27 cellular contexts compared by ENCODE assay signal in the genomic region with DNA sequence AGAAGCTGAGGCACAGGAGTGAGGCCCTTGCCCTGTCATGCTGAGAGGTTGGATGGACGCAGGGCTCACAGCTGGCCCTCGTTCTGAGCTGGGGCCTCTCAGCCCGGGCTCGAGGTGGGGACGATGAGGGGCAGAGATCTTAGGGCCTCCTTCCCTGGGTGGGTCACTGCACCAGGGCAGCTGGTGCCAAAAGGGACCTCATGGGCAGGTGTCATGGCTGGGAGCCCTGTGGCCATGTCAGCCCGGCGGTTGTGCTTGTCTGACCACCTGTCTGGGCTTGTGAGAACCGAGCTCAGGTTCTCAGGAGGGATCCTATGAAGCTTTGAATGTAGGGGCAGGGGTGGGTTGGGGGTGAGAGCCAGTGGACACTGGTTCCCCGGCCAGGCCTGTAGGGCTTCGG. TPM values are rescaled to one million over a fixed set of nuclear protein-coding genes. Genes with fewer than 3 reads are reported as not detected.
DNase-seq lines count a peak whose midpoint lies in the region; ATAC-seq and TF ChIP-seq lines count a peak whose summit lies in the region.
"Had no signal": no experiment of that assay in that cellular context is flagged by ENCODE, and none has a peak within 500 bp of the region (broad histone marks: within the 10 kb centered on the region; RNA-seq: fewer than 3 reads in every experiment).

No MANE protein-coding gene starts in this region.

- H4K91ac ChIP-seq in H9 (ENCODE audit: insufficient read length, low read depth, low read length) (no peak overlapping the region), neuronal stem cell (ENCODE audit: low read depth, low read length, poor library complexity) (no peak overlapping the region)

- H2AK5ac ChIP-seq in H9 (ENCODE audit: insufficient read length, low read length), result no peak overlapping the region
- H2AK5ac ChIP-seq in neuronal stem cell (ENCODE audit: low read depth, low read length), result peak overlapping the region; percentile 61

- H4K20me1 ChIP-seq in H9 (ENCODE audit: control insufficient read depth, insufficient read depth, insufficient read length), result no peaks in the 10 kb centered on the region
- H4K20me1 ChIP-seq: BLaER1 had no signal

- H2BK12ac ChIP-seq in H9 (ENCODE audit: insufficient read length, low read depth, low read length), result no peak overlapping the region
- H2BK12ac ChIP-seq in neuronal stem cell (ENCODE audit: low read length), result no peak overlapping the region

- no peak overlapping the region for H2BK15ac ChIP-seq in H9 (ENCODE audit: low read depth, low read length)
- H2BK15ac ChIP-seq in neuronal stem cell (ENCODE audit: low read length), result no peak overlapping the region

- no peaks in the 10 kb centered on the region for H3K4me1 ChIP-seq in H9 (ENCODE audit: insufficient read depth, low read length)
- peaks cover 0 to 7% of the 10 kb centered on the region in 2 donors for H3K4me1 ChIP-seq in neuronal stem cell (ENCODE audit: control insufficient read depth in 2 of 2, insufficient read depth in 1 of 2, low read depth in 1 of 2, low read length in 2 of 2)
- H3K4me1 ChIP-seq: BE2C had no signal

- no peak overlapping the region for H2BK5ac ChIP-seq in H9 (ENCODE audit: insufficient read length, low read length)
- H2BK5ac ChIP-seq in neuronal stem cell (ENCODE audit: low read length), result no peak overlapping the region

- H3K27ac Mint-ChIP-seq in H9 (peak overlapping the region in 2 of 3 experiments; percentile 27 to 55; a peak in 1 of 7 replicates), WTC11 (peak overlapping the region; percentile 53; the same call in 1 of the 2 replicates)
- H3K27ac Mint-ChIP-seq: CD14-positive monocyte; CD4-positive, alpha-beta memory T cell had no signal

- no peak overlapping the region for H4K8ac ChIP-seq in H9 (replicated peaks; ENCODE audit: insufficient read length, low read depth, low read length)
- no peak overlapping the region for H4K8ac ChIP-seq in neuronal stem cell (ENCODE audit: low read depth, low read length)

- no peaks in the 10 kb centered on the region for H3K23me2 ChIP-seq in H9 (ENCODE audit: insufficient read length, low read depth, low read length, poor library complexity, severe bottlenecking)

- H3K23ac ChIP-seq in H9 (ENCODE audit: insufficient read length, low read depth, low read length) (no peak overlapping the region), neuronal stem cell (ENCODE audit: low read depth, low read length, poor library complexity) (peak overlapping the region; percentile 25)

- no peak for TF ChIP-seq CTCF in H9 (conservative IDR thresholded peaks at IDR 0.05)
- no peak for TF ChIP-seq CTCF in WTC11 (IDR thresholded peaks at IDR 0.05)

- H3K4me2 ChIP-seq in H9 (ENCODE audit: insufficient read depth, insufficient read length, low read length), result no peak overlapping the region
- H3K4me2 ChIP-seq in neuronal stem cell (ENCODE audit: insufficient read depth, low read length, poor library complexity, severe bottlenecking), result no peak overlapping the region
- H3K4me2 ChIP-seq: BLaER1 had no signal

- no peaks in the 10 kb centered on the region for H3K9me3 Mint-ChIP-seq in H9
- H3K9me3 Mint-ChIP-seq in WTC11, result no peaks in the 10 kb centered on the region
- H3K9me3 Mint-ChIP-seq: CD14-positive monocyte; CD4-positive, CD25-positive, alpha-beta regulatory T cell; CD8-positive, alpha-beta memory T cell had no signal

- no peak overlapping the region for H3K4me3 Mint-ChIP-seq in H9
- H3K4me3 Mint-ChIP-seq in WTC11, result no peak overlapping the region
- H3K4me3 Mint-ChIP-seq: CD14-positive monocyte; CD4-positive, CD25-positive, alpha-beta regulatory T cell; CD8-positive, alpha-beta memory T cell had no signal

- H3K27me3 Mint-ChIP-seq in H9 (ENCODE audit: low read depth) (no peaks in the 10 kb centered on the region), WTC11 (ENCODE audit: low read depth) (no peaks in the 10 kb centered on the region)
- H3K27me3 Mint-ChIP-seq: CD4-positive, alpha-beta memory T cell; CD4-positive, CD25-positive, alpha-beta regulatory T cell; CD8-positive, alpha-beta memory T cell had no signal

- H3K9me3 ChIP-seq in H9 (ENCODE audit: control insufficient read depth, low read depth, low read length) (no peaks in the 10 kb centered on the region), neuronal stem cell (replicated peaks in 1 of 2; ENCODE audit: control insufficient read depth in 2 of 2, insufficient read depth in 1 of 2, low read depth in 1 of 2, low read length in 2 of 2) (peaks cover 0 to 3% of the 10 kb centered on the region in 2 donors)
- H3K9me3 ChIP-seq: BE2C, BLaER1 had no signal

- H3K4ac ChIP-seq in H9 (ENCODE audit: low read depth, low read length) (no peak overlapping the region), neuronal stem cell (ENCODE audit: low read length) (no peak overlapping the region)

- no peak overlapping the region for H2BK20ac ChIP-seq in H9 (ENCODE audit: low read depth, low read length, poor library complexity, severe bottlenecking)

- H3K9ac ChIP-seq in H9 (ENCODE audit: extremely low read depth, insufficient read length, low read length) (no peak overlapping the region), neuronal stem cell (ENCODE audit: low read depth, low read length, poor library complexity) (no peak overlapping the region)
- H3K9ac ChIP-seq: BLaER1 had no signal

- H3K56ac ChIP-seq in H9 (ENCODE audit: insufficient read length, low read depth, low read length), result no peak overlapping the region

- H3K4me1 Mint-ChIP-seq in H9 (no peaks in the 10 kb centered on the region), WTC11 (no peaks in the 10 kb centered on the region)
- H3K4me1 Mint-ChIP-seq: CD14-positive monocyte; CD4-positive, CD25-positive, alpha-beta regulatory T cell; CD8-positive, alpha-beta memory T cell had no signal

- no peak overlapping the region for H2BK120ac ChIP-seq in H9 (ENCODE audit: low read depth, low read length, poor library complexity, severe bottlenecking)
- no peak overlapping the region for H2BK120ac ChIP-seq in neuronal stem cell (ENCODE audit: low read depth, low read length)

- DNase-seq in H9 (no peak), WTC11 (ENCODE audit: low spot score) (no peak), neuronal stem cell (ENCODE audit: low spot score) (no peak), NOMO-1 (lab: John Stamatoyannopoulos, UW; ENCODE audit: unreplicated experiment in 2 of 2) (no peak), H7 (no peak)
- DNase-seq: 8988T; ACHN; BE2C; C1 segment of cervical spinal cord; CD4-positive, CD25-positive, alpha-beta regulatory T cell; CD8-positive, alpha-beta memory T cell; COR-L47; DMS 273 treated with DMSO at 0.1 percent for 48 hours; DMS153; DMS53; DMS79; DND-41; EL; GDM1 had no signal

- H4K5ac ChIP-seq in H9 (ENCODE audit: insufficient read length, low read depth, low read length), result no peak overlapping the region

- H3K79me2 ChIP-seq in H9 (ENCODE audit: insufficient read depth, low read length), result no peaks in the 10 kb centered on the region

- H2AFZ ChIP-seq in H9 (ENCODE audit: low read length) (no peak overlapping the region), neuronal stem cell (ENCODE audit: low read length) (no peak overlapping the region)

- no peak for ATAC-seq in WTC11
- ATAC-seq: GM12878 had no signal

- H3K4me3 ChIP-seq in neuronal stem cell (ENCODE audit: low read length in 2 of 2) (no peak overlapping the region), H7 (ENCODE audit: insufficient read depth, low read depth, low read length) (no peak overlapping the region)
- H3K4me3 ChIP-seq: BLaER1, GM12878 had no signal

- CTCF ChIA-PET in WTC11 (lab: Charles Lee), result interaction anchor here (1.4 kb wide), 1 partner anchor 190 kb away, joined by 4 read pairs; no protein-coding TSS in a partner anchor

- H3K27ac ChIP-seq in H9 (ENCODE audit: insufficient read length, low read depth, low read length) (no peak overlapping the region), neuronal stem cell (replicated peaks; ENCODE audit: low read length) (no peak overlapping the region)

- H3K79me1 ChIP-seq in H9 (ENCODE audit: insufficient read depth, low read depth, low read length, poor library complexity, severe bottlenecking) (no peaks in the 10 kb centered on the region), neuronal stem cell (ENCODE audit: low read depth, low read length) (no peaks in the 10 kb centered on the region)

- H3K14ac ChIP-seq in H9 (ENCODE audit: insufficient read depth, low read length) (no peak overlapping the region), neuronal stem cell (ENCODE audit: low read length) (no peak overlapping the region)

- H3K36me3 ChIP-seq in neuronal stem cell (replicated peaks in 1 of 2; ENCODE audit: control insufficient read depth in 2 of 2, insufficient read depth in 2 of 2, low read length in 2 of 2), result no peaks in the 10 kb centered on the region
- no peaks in the 10 kb centered on the region for H3K36me3 ChIP-seq in H7 (replicated peaks; ENCODE audit: control insufficient read depth, insufficient read depth, low read length)
- H3K36me3 ChIP-seq: BE2C, BLaER1 had no signal

- no CpG with 5 or more reads among the region's 10 CpGs for WGBS in H9 (ENCODE audit: extremely low coverage, insufficient read length, low lambda C conversion rate)
- WGBS in neuronal stem cell (ENCODE audit: extremely low coverage in 2 of 2, insufficient read length in 2 of 2, insufficient replicate concordance in 1 of 2), 2 donors, result no CpG with 5 or more reads among the region's 10 CpGs

- H3K36me3 Mint-ChIP-seq in H9 (ENCODE audit: insufficient read depth in 1 of 3, low read depth in 3 of 3), result no peaks in the 10 kb centered on the region
- H3K36me3 Mint-ChIP-seq in WTC11, result no peaks in the 10 kb centered on the region
- H3K36me3 Mint-ChIP-seq: CD14-positive monocyte; CD4-positive, alpha-beta memory T cell; CD4-positive, CD25-positive, alpha-beta regulatory T cell; CD8-positive, alpha-beta memory T cell had no signal

- no peak overlapping the region for H3T11ph ChIP-seq in H9 (ENCODE audit: low read length)

- POLR2A ChIA-PET in WTC11 (lab: Charles Lee), result no interaction called here

- H3K27me3 ChIP-seq in H9 (ENCODE audit: insufficient read depth, low read length) (no peaks in the 10 kb centered on the region), neuronal stem cell (ENCODE audit: control insufficient read depth in 3 of 3, insufficient read depth in 3 of 3, low read depth in 1 of 3, low read length in 3 of 3) (peaks cover 0 to 10% (median 0%) of the 10 kb centered on the region in 3 experiments), H7 (ENCODE audit: control insufficient read depth, insufficient read depth, low read length) (no peaks in the 10 kb centered on the region)
- H3K27me3 ChIP-seq: BE2C, BLaER1 had no signal

- no peak overlapping the region for H3K18ac ChIP-seq in H9 (ENCODE audit: insufficient read length, low read depth, low read length)
- peak overlapping the region; percentile 7 for H3K18ac ChIP-seq in neuronal stem cell (ENCODE audit: low read length)

RNA-seq across cellular contexts. Expression of gene MUC6, which starts 1.8 kb away (rescaled TPM):
- not detected in 2 replicates for total RNA-seq in H9 (2021)
- total RNA-seq in WTC11 (2021), result 0.05 to 0.13 TPM (median 0.07 TPM) in 3 replicates
- polyA plus RNA-seq in neuronal stem cell (2013, experiment 1 of 2), result not detected
- polyA plus RNA-seq in neuronal stem cell (2013, experiment 2 of 2), result not detected
- not detected in 2 replicates for total RNA-seq in H7 (2014; rRNA removed; shearing (Covaris generic))
- total RNA-seq: A673; CD4-positive, alpha-beta memory T cell; CD4-positive, CD25-positive, alpha-beta regulatory T cell; CD8-positive, alpha-beta memory T cell; Daoy; G401 had no signal
- polyA plus RNA-seq: AG04450; CD14-positive monocyte; CD8-positive, alpha-beta memory T cell had no signal

RNA-seq across cellular contexts. Expression of gene MUC2, which starts 36.3 kb away (rescaled TPM):
- not detected in 2 replicates for total RNA-seq in H9 (2021)
- 0.07 to 0.60 TPM (median 0.22 TPM) in 3 replicates for total RNA-seq in WTC11 (2021)
- not detected for polyA plus RNA-seq in neuronal stem cell (2013, experiment 1 of 2)
- polyA plus RNA-seq in neuronal stem cell (2013, experiment 2 of 2), result under 0.01 TPM
- not detected in 2 replicates for total RNA-seq in H7 (2014; rRNA removed; shearing (Covaris generic))
- total RNA-seq: A673; CD4-positive, alpha-beta memory T cell; CD4-positive, CD25-positive, alpha-beta regulatory T cell; CD8-positive, alpha-beta memory T cell; Daoy; G401 had no signal
- polyA plus RNA-seq: AG04450; CD14-positive monocyte; CD4-positive, alpha-beta memory T cell; CD4-positive, CD25-positive, alpha-beta regulatory T cell; CD8-positive, alpha-beta memory T cell; GM12878 had no signal
